In genomic region chr6:56863366-56863765, GRCh38 we compare ENCODE assay signal across 1 cellular context.
TF ChIP-seq lines count a peak whose summit lies in the region.

No MANE protein-coding gene starts in this region.

TF ChIP-seq in SK-N-SH, 30 proteins besides CTCF, POLR2A, EP300 and RAD21 (continued from another document):
- TF ChIP-seq PBX3 (IDR thresholded peaks at IDR 0.05) (peak; percentile 71), TCF12 (IDR thresholded peaks at IDR 0.05) (peak; percentile 84), SMC3 (IDR thresholded peaks at IDR 0.05; ENCODE audit: low read depth, low read length) (no peak), RXRA (IDR thresholded peaks at IDR 0.05; ENCODE audit: borderline replicate concordance, low read depth) (peak; percentile 90), SIN3A (IDR thresholded peaks at IDR 0.05; ENCODE audit: borderline replicate concordance, low read depth, low read length) (no peak), JUND (IDR thresholded peaks at IDR 0.05) (peak; percentile 84), IRF3 (IDR thresholded peaks at IDR 0.05; ENCODE audit: low read depth, low read length) (no peak), TEAD4 (IDR thresholded peaks at IDR 0.05; ENCODE audit: borderline replicate concordance, insufficient read depth) (0 out of 2 replicates have a peak, but pooled peaks have one; percentile 50), FOXM1 (IDR thresholded peaks at IDR 0.05; ENCODE audit: low read depth) (no peak), FOXJ3 (CRISPR knock-in tag; IDR thresholded peaks at IDR 0.05) (no peak), ELF1 (IDR thresholded peaks at IDR 0.05) (no peak), MAX (IDR thresholded peaks at IDR 0.05; ENCODE audit: low read depth) (0 out of 2 replicates have a peak, but pooled peaks have one; percentile 24), CHD2 (IDR thresholded peaks at IDR 0.05; ENCODE audit: low read length, partially characterized antibody) (no peak), POLR2AphosphoS5 (IDR thresholded peaks at IDR 0.05; ENCODE audit: low read depth, low read length) (no peak)
